18 cellular contexts compared by ENCODE assay signal in genomic region chr2:162245051-162245450, GRCh38. TPM values are rescaled to one million over a fixed set of nuclear protein-coding genes. Genes with fewer than 3 reads are reported as not detected.
A peak's percentile ranks its signal among the peaks of the same experiment; 100 is the strongest.
DNase-seq lines count a peak whose midpoint lies in the region; ATAC-seq and TF ChIP-seq lines count a peak whose summit lies in the region.
"Had no signal": no experiment of that assay in that cellular context is flagged by ENCODE, and none has a peak within 500 bp of the region (broad histone marks: within the 10 kb centered on the region; RNA-seq: fewer than 3 reads in every experiment).

No MANE protein-coding gene starts in this region.

- no peaks in the 10 kb centered on the region for H3K9me3 ChIP-seq in fibroblast of lung (ENCODE audit: control insufficient read depth, insufficient read depth, low read depth, low read length)
- no peaks in the 10 kb centered on the region for H3K9me3 ChIP-seq in trophoblast cell (ENCODE audit: insufficient read depth, low read depth, low read length)
- H3K9me3 ChIP-seq: testis had no signal

- H2BK12ac ChIP-seq in trophoblast cell (ENCODE audit: low read length): peak overlapping the region; percentile 69

- H3K4me1 ChIP-seq in ACC112 (ENCODE audit: control insufficient read depth, insufficient read depth, low read length, unreplicated experiment) (peaks cover 45% of the 10 kb centered on the region), fibroblast of lung (ENCODE audit: control insufficient read depth, extremely low read depth, insufficient read depth, low read length) (peaks cover 14% of the 10 kb centered on the region), trophoblast cell (ENCODE audit: control insufficient read depth in 1 of 2, insufficient read depth in 2 of 2, low read length in 2 of 2) (peaks cover 2 to 10% of the 10 kb centered on the region in 2 experiments)

- peak overlapping the region; percentile 55; the same call in 1 of the 2 replicates for H3K4me3 ChIP-seq in ACC112 (ENCODE audit: low read depth, low read length)
- H3K4me3 ChIP-seq in fibroblast of lung (replicated peaks in 1 of 4; ENCODE audit: control extremely low read depth in 1 of 4, insufficient read depth in 1 of 4, low read depth in 3 of 4, low read length in 4 of 4): no peak overlapping the region
- H3K4me3 ChIP-seq in trophoblast cell (ENCODE audit: low read depth, low read length): no peak overlapping the region
- H3K4me3 ChIP-seq: testis had no signal

- H3K27ac ChIP-seq in ACC112 (ENCODE audit: low read depth, low read length) (peak overlapping the region; percentile 90), fibroblast of lung (ENCODE audit: insufficient read depth, low read length) (peak overlapping the region; percentile 93), trophoblast cell (ENCODE audit: low read depth, low read length) (peak overlapping the region; percentile 100)
- H3K27ac ChIP-seq: KMS-11 had no signal

- H2BK5ac ChIP-seq in trophoblast cell (ENCODE audit: low read depth, low read length, poor library complexity): peak overlapping the region; percentile 90

- H3K14ac ChIP-seq in trophoblast cell (ENCODE audit: low read length): peak overlapping the region; percentile 87

- H3K23ac ChIP-seq in trophoblast cell (ENCODE audit: low read length): no peak overlapping the region

- no peak overlapping the region for H3K4ac ChIP-seq in trophoblast cell (ENCODE audit: low read depth, low read length)

- H2BK120ac ChIP-seq in trophoblast cell (ENCODE audit: insufficient read depth, low read length, poor library complexity): peak overlapping the region; percentile 94

- H3K79me2 ChIP-seq in ACC112 (ENCODE audit: control insufficient read depth, insufficient read depth, low read length, unreplicated experiment) (peaks cover 31% of the 10 kb centered on the region), fibroblast of lung (ENCODE audit: control insufficient read depth, insufficient read depth, low read length) (peaks cover 28% of the 10 kb centered on the region), trophoblast cell (ENCODE audit: control insufficient read depth, insufficient read depth, low read length, poor library complexity) (no peaks in the 10 kb centered on the region)

- ATAC-seq in SK-N-SH treated with all-trans-retinoic acid at 6 μM for 48 hours: peak; percentile 39
- no peak for ATAC-seq in GM19467 (IDR thresholded peaks at IDR 0.05; ENCODE audit: unreplicated experiment)
- ATAC-seq in HG03439 (IDR thresholded peaks at IDR 0.05; ENCODE audit: unreplicated experiment): no peak
- no peak for ATAC-seq in GM18502 (IDR thresholded peaks at IDR 0.05; ENCODE audit: poor library complexity, unreplicated experiment)

- H2AFZ ChIP-seq in ACC112 (ENCODE audit: low read length, unreplicated experiment): peak overlapping the region; percentile 2
- H2AFZ ChIP-seq in fibroblast of lung (ENCODE audit: low read length): no peak overlapping the region
- H2AFZ ChIP-seq in trophoblast cell (ENCODE audit: insufficient read depth, low read length, poor library complexity): no peak overlapping the region

- H3K9ac ChIP-seq in fibroblast of lung (ENCODE audit: insufficient read depth, low read length) (no peak overlapping the region), trophoblast cell (ENCODE audit: low read length) (no peak overlapping the region)
- H3K9ac ChIP-seq: KMS-11 had no signal

- H3K4me2 ChIP-seq in fibroblast of lung (ENCODE audit: extremely low read depth, insufficient read depth, low read length) (no peak overlapping the region), trophoblast cell (ENCODE audit: low read length) (peak overlapping the region; percentile 31)
- H3K4me2 ChIP-seq: KMS-11 had no signal

- DNase-seq in fibroblast of lung (ENCODE audit: low read depth in 2 of 2) (peak in 1 of 2 donors; percentile 71), trophoblast cell (peak in 1 of 2 donors; percentile 54), GM13976 (ENCODE audit: low spot score) (no peak)
- DNase-seq: activated CD4-positive, alpha-beta memory T cell treated with anti-CD3 and anti-CD28 coated beads, Interleukin-2, amount 10 ng/mL, durations not matched to agents 7 days and 5 days; activated naive CD4-positive, alpha-beta T cell treated with Interleukin-2 at 50 U/mL for 16 hours; hypothalamus; midbrain; NCI-H2171 treated with DMSO at 0.1 percent for 48 hours; retina had no signal

- no peak overlapping the region for H4K12ac ChIP-seq in trophoblast cell (ENCODE audit: low read depth, low read length)

- in situ Hi-C loops in GM13976 (cut with MboI; ENCODE audit: low sequenced_read_pairs, unreplicated experiment): no loop called here

- H4K20me1 ChIP-seq in fibroblast of lung (ENCODE audit: control insufficient read depth, extremely low read depth, insufficient read depth, low read length): no peaks in the 10 kb centered on the region

- H3K79me1 ChIP-seq in trophoblast cell (ENCODE audit: low read length): peaks cover 22% of the 10 kb centered on the region

- peak overlapping the region; percentile 94 for H4K91ac ChIP-seq in trophoblast cell (ENCODE audit: low read depth, low read length)

- H2AK5ac ChIP-seq in trophoblast cell (ENCODE audit: low read length): no peak overlapping the region

- H4K8ac ChIP-seq in trophoblast cell (ENCODE audit: low read depth, low read length): peak overlapping the region; percentile 63

- WGBS in trophoblast cell (ENCODE audit: extremely low coverage, insufficient coverage, insufficient read length): no CpG with 5 or more reads among the region's 1 CpG

- no peak for TF ChIP-seq CTCF in fibroblast of lung (conservative IDR thresholded peaks at IDR 0.05 in 1 of 2, IDR thresholded peaks at IDR 0.05 in 1 of 2; ENCODE audit: low read depth in 1 of 2, low read length in 2 of 2)
- TF ChIP-seq CTCF in GM13976 (IDR thresholded peaks at IDR 0.05; ENCODE audit: borderline replicate concordance, control extremely low read depth, extremely low read depth, insufficient read depth, missing control alignments): no peak

- no peak overlapping the region for H3K18ac ChIP-seq in trophoblast cell (ENCODE audit: low read length)

- H3K36me3 ChIP-seq in ACC112 (ENCODE audit: insufficient read depth, low read length) (no peaks in the 10 kb centered on the region), fibroblast of lung (ENCODE audit: control insufficient read depth, insufficient read depth, low read length) (peaks cover 2% of the 10 kb centered on the region), trophoblast cell (ENCODE audit: control insufficient read depth in 1 of 2, insufficient read depth in 2 of 2, low read length in 2 of 2) (no peaks in the 10 kb centered on the region)

- no peaks in the 10 kb centered on the region for H3K27me3 ChIP-seq in ACC112 (ENCODE audit: insufficient read depth, low read length)
- no peaks in the 10 kb centered on the region for H3K27me3 ChIP-seq in fibroblast of lung (ENCODE audit: control insufficient read depth, insufficient read depth, low read length)
- no peaks in the 10 kb centered on the region for H3K27me3 ChIP-seq in trophoblast cell (ENCODE audit: insufficient read depth, low read length)
- H3K27me3 ChIP-seq: testis had no signal

TF ChIP-seq in SK-N-SH treated with all-trans-retinoic acid at 6 μM for 48 hours, 23 proteins besides CTCF, POLR2A, EP300 and RAD21:
- TF ChIP-seq ZC3H10 (CRISPR knock-in tag; IDR thresholded peaks at IDR 0.05) (no peak), CSDC2 (CRISPR knock-in tag; IDR thresholded peaks at IDR 0.05) (0 out of 2 replicates have a peak, but pooled peaks have one; percentile 7), ZNF8 (CRISPR knock-in tag; IDR thresholded peaks at IDR 0.05) (no peak)

RNA-seq across cellular contexts. Expression of gene FAP, which starts 1.8 kb away (rescaled TPM):
- 81.9 and 96.1 TPM in 2 replicates for total RNA-seq in fibroblast of lung
- polyA plus RNA-seq in fibroblast of lung: 116 and 140 TPM in 2 replicates
- 63.5 and 73.8 TPM in 2 replicates for polyA plus RNA-seq in fibroblast of lung (2012)
- 7.8 and 12.8 TPM in 2 replicates for polyA minus RNA-seq in fibroblast of lung (ENCODE audit: low replicate concordance)
- 3.1 and 4.1 TPM in 2 replicates for polyA plus RNA-seq in trophoblast cell (2013)
- total RNA-seq: activated CD4-positive, alpha-beta memory T cell treated with anti-CD3 and anti-CD28 coated beads, Interleukin-2, amount 10 ng/mL, durations not matched to agents 7 days and 5 days; OCI-LY7; T-helper 2 cell treated with Interferon-gamma antibody and Interleukin-4, amounts not matched to agents 100 ng/mL and 5 ng/mL, for 36 hours had no signal
